In genomic region chr17:76452646-76453430, GRCh38 we compare ENCODE assay signal across 8 cellular contexts. TPM values are rescaled to one million over a fixed set of nuclear protein-coding genes. Genes with fewer than 3 reads are reported as not detected.
DNase-seq lines count a peak whose midpoint lies in the region; ATAC-seq, FAIRE-seq and TF ChIP-seq lines count a peak whose summit lies in the region.

Gene UBE2O, minus strand, starts transcription at chr17:76453152. Its CDS starts 11 bp downstream, at chr17:76453141.

- TF ChIP-seq CTCF in WTC11 (IDR thresholded peaks at IDR 0.05) (no peak; the same call in 1 of the 2 replicates), cardiac fibroblast (IDR thresholded peaks at IDR 0.05; ENCODE audit: low read depth, low read length) (peak; percentile 20), keratinocyte (optimal IDR thresholded peaks at IDR 0.05 in 1 of 3, IDR thresholded peaks at IDR 0.05 in 1 of 3, conservative IDR thresholded peaks at IDR 0.05 in 1 of 3; ENCODE audit: extremely low read depth in 1 of 3, insufficient read depth in 2 of 3, low read length in 3 of 3) (peak in 2 of 3 experiments; percentile 32 to 72)

- CTCF ChIA-PET in WTC11 (lab: Charles Lee), result interaction anchor here (0.5 to 2.7 kb wide), 18 partner anchors 8 to 229 kb away, joined by 3 to 13 read pairs (median 4); partner anchors contain the start of gene CYGB

- peaks cover 35% of the 10 kb centered on the region for H3K4me1 Mint-ChIP-seq in WTC11

- FAIRE-seq in keratinocyte (lab: Jason Lieb, UNC), result no peak

- peak within 1 kb of the TSS; percentile 85 for H3K9ac ChIP-seq in keratinocyte (ENCODE audit: control insufficient read depth, extremely low read depth, insufficient read depth, low read length)

- no peaks in the 10 kb centered on the region for H3K9me3 ChIP-seq in keratinocyte (ENCODE audit: control insufficient read depth, low read depth, low read length)

- peaks cover 3% of the 10 kb centered on the region for H3K9me1 ChIP-seq in keratinocyte (ENCODE audit: control insufficient read depth, extremely low read depth, insufficient read depth, low read length)

- peaks cover 10% of the 10 kb centered on the region for H4K20me1 ChIP-seq in keratinocyte (ENCODE audit: control insufficient read depth, extremely low read depth, insufficient read depth, low read length)

- peak within 1 kb of the TSS; percentile 67; the same call in 1 of the 2 replicates for H3K27ac Mint-ChIP-seq in WTC11

- peak; percentile 82 for ATAC-seq in GM18861 (IDR thresholded peaks at IDR 0.05; ENCODE audit: unreplicated experiment)
- ATAC-seq in HG03103 (IDR thresholded peaks at IDR 0.05; ENCODE audit: low read depth, unreplicated experiment), result peak; percentile 52
- peak; percentile 93 for ATAC-seq in WTC11

- H3K4me1 ChIP-seq in ACC112 (ENCODE audit: control insufficient read depth, insufficient read depth, low read length, unreplicated experiment) (peaks cover 26% of the 10 kb centered on the region), keratinocyte (ENCODE audit: control insufficient read depth, extremely low read depth, insufficient read depth, low read length) (peaks cover 22% of the 10 kb centered on the region)

- H3K4me3 ChIP-seq in ACC112 (ENCODE audit: low read depth, low read length) (peak within 1 kb of the TSS; percentile 98), cardiac fibroblast (replicated peaks in 1 of 2; ENCODE audit: low read depth in 2 of 2, low read length in 2 of 2) (peak within 1 kb of the TSS; percentile 61 to 82), keratinocyte (ENCODE audit: control insufficient read depth in 2 of 3, extremely low read depth in 1 of 3, insufficient read depth in 2 of 3, low read depth in 1 of 3, low read length in 3 of 3) (peak within 1 kb of the TSS; percentile 84 to 89 (median 84))

- H3K27me3 Mint-ChIP-seq in WTC11 (ENCODE audit: low read depth), result no peaks in the 10 kb centered on the region

- dilution Hi-C loops in keratinocyte (cut with MboI; ENCODE audit: extremely low pct_ligation_motif_present, low sequenced_read_pairs), result no loop called here

- H3K27ac ChIP-seq in ACC112 (ENCODE audit: low read depth, low read length), result peak within 1 kb of the TSS; percentile 40; the same call in 1 of the 2 replicates
- peak within 1 kb of the TSS; percentile 44 for H3K27ac ChIP-seq in keratinocyte (ENCODE audit: control insufficient read depth, insufficient read depth, low read length)

- POLR2A ChIA-PET in WTC11 (lab: Charles Lee), result no interaction called here

- H3K36me3 Mint-ChIP-seq in WTC11, result no peaks in the 10 kb centered on the region

- H3K79me2 ChIP-seq in ACC112 (ENCODE audit: control insufficient read depth, insufficient read depth, low read length, unreplicated experiment), result peaks cover 50% of the 10 kb centered on the region
- H3K79me2 ChIP-seq in keratinocyte (ENCODE audit: control insufficient read depth, insufficient read depth, low read length), result peaks cover 48% of the 10 kb centered on the region

- DNase-seq in NCI-H2196 (lab: John Stamatoyannopoulos, UW; ENCODE audit: unreplicated experiment) (peak; percentile 98), WTC11 (ENCODE audit: low spot score) (peak; percentile 97), cardiac fibroblast (ENCODE audit: low read depth in 2 of 2) (peak; percentile 84 to 88), keratinocyte (ENCODE audit: low read depth, low spot score) (peak; percentile 60)
- peak; percentile 86 to 94 (median 92) for DNase-seq in stimulated activated CD4-positive, alpha-beta T cell treated with anti-CD3 and anti-CD28 coated beads, Interleukin-12 subunit alpha, Interleukin-12 subunit beta, amount 100 ng/mL, for 48 hours (ENCODE audit: low read depth in 2 of 3, low spot score in 1 of 3)

- no peaks in the 10 kb centered on the region for H3K36me3 ChIP-seq in ACC112 (ENCODE audit: insufficient read depth, low read length)
- H3K36me3 ChIP-seq in keratinocyte (ENCODE audit: control insufficient read depth in 2 of 2, extremely low read depth in 1 of 2, insufficient read depth in 2 of 2, low read length in 2 of 2), result no peaks in the 10 kb centered on the region

- H3K9me3 Mint-ChIP-seq in WTC11, result peaks cover 4% of the 10 kb centered on the region

- H3K4me3 Mint-ChIP-seq in WTC11, result peak within 1 kb of the TSS; percentile 88

- peak within 1 kb of the TSS; percentile 90 for H2AFZ ChIP-seq in ACC112 (ENCODE audit: low read length, unreplicated experiment)
- peak within 1 kb of the TSS; percentile 51 for H2AFZ ChIP-seq in keratinocyte (ENCODE audit: control insufficient read depth, low read length)

- H3K27me3 ChIP-seq in ACC112 (ENCODE audit: insufficient read depth, low read length) (no peaks in the 10 kb centered on the region), keratinocyte (ENCODE audit: control insufficient read depth, extremely low read depth, insufficient read depth, low read length) (no peaks in the 10 kb centered on the region)

- H3K4me2 ChIP-seq in keratinocyte (ENCODE audit: control insufficient read depth, extremely low read depth, insufficient read depth, low read depth, low read length), result peak within 1 kb of the TSS; percentile 95

TF ChIP-seq in WTC11, 78 proteins besides CTCF, POLR2A, EP300 and RAD21 (continues in another document):
- 0 out of 2 replicates have a peak, but pooled peaks have one; percentile 27 for TF ChIP-seq CREM (CRISPR knock-in tag; IDR thresholded peaks at IDR 0.05)
- TF ChIP-seq ZMAT4 (CRISPR knock-in tag; IDR thresholded peaks at IDR 0.05), result no peak
- no peak for TF ChIP-seq ZNF425 (CRISPR knock-in tag; conservative IDR thresholded peaks at IDR 0.05)
- peak; percentile 94 for TF ChIP-seq SP1 (CRISPR knock-in tag; conservative IDR thresholded peaks at IDR 0.05)
- peak; percentile 24 for TF ChIP-seq HMGXB4 (CRISPR knock-in tag; IDR thresholded peaks at IDR 0.05)
- no peak for TF ChIP-seq ZNF396 (CRISPR knock-in tag; IDR thresholded peaks at IDR 0.05; ENCODE audit: borderline replicate concordance)
- TF ChIP-seq E2F5 (CRISPR knock-in tag; IDR thresholded peaks at IDR 0.05), result peak; percentile 26; the same call in 1 of the 2 replicates
- 0 out of 2 replicates have a peak, but pooled peaks have one; percentile 43 for TF ChIP-seq RELA (CRISPR knock-in tag; IDR thresholded peaks at IDR 0.05; ENCODE audit: borderline replicate concordance)
- TF ChIP-seq USF1 (CRISPR knock-in tag; IDR thresholded peaks at IDR 0.05), result no peak
- TF ChIP-seq GRHL2 (CRISPR knock-in tag; IDR thresholded peaks at IDR 0.05; ENCODE audit: insufficient replicate concordance, severe bottlenecking), result no peak

RNA-seq across cellular contexts. Expression of gene UBE2O, which starts in this region (rescaled TPM):
- 57.1 to 68.9 TPM (median 59.6 TPM) in 3 replicates for total RNA-seq in WTC11 (2021)
- 8.9 to 12.3 TPM (median 10.9 TPM) in 3 replicates for polyA plus RNA-seq in keratinocyte
- 10.9 TPM for polyA plus RNA-seq in keratinocyte (2011; ENCODE audit: low read depth)
- polyA plus RNA-seq in keratinocyte (2011; cell fraction: cytosol; rRNA removed), result 6.0 and 6.6 TPM in 2 replicates
- 31.8 and 35.9 TPM in 2 replicates for polyA plus RNA-seq in keratinocyte (2011; cell fraction: nucleus; rRNA removed)
- polyA plus RNA-seq in keratinocyte (2012; ENCODE audit: low replicate concordance), result 12.5 and 17.3 TPM in 2 replicates
- 42.0 to 78.1 TPM (median 54.8 TPM) in 3 replicates for polyA minus RNA-seq in keratinocyte
- polyA minus RNA-seq in keratinocyte (2011; cell fraction: cytosol; rRNA and poly(A)+ RNA removed), result 12.1 TPM
- 23.6 and 40.3 TPM in 2 replicates for polyA minus RNA-seq in keratinocyte (2011; cell fraction: nucleus; rRNA and poly(A)+ RNA removed)

Comparison
In these comparisons a context has a peak if more than half of its experiments do, and no peak if none do; other contexts are left out.
1. Peak in every context shown above with its lines: DNase-seq, ATAC-seq, H3K4me3 ChIP-seq and H3K27ac ChIP-seq.